8 cellular contexts compared by ENCODE assay signal in the genomic region with DNA sequence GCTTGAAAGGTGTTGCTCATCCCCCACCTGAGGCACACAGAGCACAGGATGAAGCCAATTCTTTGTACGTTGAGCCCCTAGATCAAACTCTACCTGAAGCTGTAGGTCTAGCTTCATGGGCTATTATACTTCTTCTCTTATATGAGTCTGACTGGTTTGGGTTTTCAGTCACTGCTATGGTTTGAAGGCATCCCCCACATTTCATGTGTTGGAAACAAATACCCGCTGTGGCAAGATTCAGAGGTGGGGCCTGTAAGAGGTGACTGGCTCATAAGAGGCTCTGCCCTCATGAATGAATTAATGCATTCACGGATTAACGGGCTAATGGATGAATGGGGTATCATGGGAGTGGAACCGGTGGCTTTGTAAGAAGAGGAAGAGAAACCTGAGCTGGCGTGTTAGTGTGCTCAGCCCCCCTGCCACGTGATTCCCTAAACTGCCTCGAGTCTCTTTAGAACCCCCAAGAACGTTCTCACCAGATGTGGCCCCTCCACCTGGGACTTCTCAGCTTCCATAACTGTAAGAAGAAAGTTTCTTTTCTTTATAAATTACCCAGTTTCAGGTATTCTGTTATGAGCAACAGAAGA. TPM values are rescaled to one million over a fixed set of nuclear protein-coding genes. Genes with fewer than 3 reads are reported as not detected.
DNase-seq lines count a peak whose midpoint lies in the region; ATAC-seq, FAIRE-seq and TF ChIP-seq lines count a peak whose summit lies in the region.

No MANE protein-coding gene starts in this region.

- H3K4me1 ChIP-seq in HepG2 (ENCODE audit: insufficient read depth, low read length) = no peaks in the 10 kb centered on the region
- H3K4me1 ChIP-seq in right lobe of liver = peaks cover 0 to 18% (median 7%) of the 10 kb centered on the region in 4 donors
- H3K4me1 ChIP-seq in vagina = peaks cover 29% of the 10 kb centered on the region
- peaks cover 19 to 86% of the 10 kb centered on the region in 2 donors for H3K4me1 ChIP-seq in left lung

- H3K4me3 ChIP-seq in HepG2 (replicated peaks in 1 of 3; ENCODE audit: insufficient read depth in 1 of 3, low read depth in 2 of 3, low read length in 3 of 3) = no peak overlapping the region
- no peak overlapping the region for H3K4me3 ChIP-seq in right lobe of liver
- H3K4me3 ChIP-seq in vagina = no peak overlapping the region
- no peak overlapping the region for H3K4me3 ChIP-seq in left lung

- CTCF ChIA-PET in HepG2 (lab: Yijun Ruan, JAX; ENCODE audit: low intra/inter-chr PET ratio, low total read pairs) = no interaction called here

- TF ChIP-seq POLR2A in HepG2 (IDR thresholded peaks at IDR 0.05; ENCODE audit: insufficient read depth in 1 of 2, low read depth in 2 of 2, low read length in 2 of 2) (no peak), right lobe of liver (IDR thresholded peaks at IDR 0.05) (no peak), vagina (IDR thresholded peaks at IDR 0.05) (no peak)

- no peaks in the 10 kb centered on the region for H3K36me3 ChIP-seq in HepG2 (replicated peaks in 1 of 2; ENCODE audit: control insufficient read depth in 1 of 2, insufficient read depth in 2 of 2, low read length in 2 of 2)
- no peaks in the 10 kb centered on the region for H3K36me3 ChIP-seq in right lobe of liver
- H3K36me3 ChIP-seq in vagina = no peaks in the 10 kb centered on the region
- H3K36me3 ChIP-seq in left lung = no peaks in the 10 kb centered on the region

- TF ChIP-seq CTCF in HepG2 (CRISPR knock-in tag; IDR thresholded peaks at IDR 0.05) (no peak), right lobe of liver (IDR thresholded peaks at IDR 0.05) (no peak), vagina (IDR thresholded peaks at IDR 0.05) (no peak), left lung (IDR thresholded peaks at IDR 0.05) (no peak)

- no peaks in the 10 kb centered on the region for H3K27me3 Mint-ChIP-seq in activated naive CD8-positive, alpha-beta T cell treated with anti-CD3 and anti-CD28 coated beads, Interleukin-2, amount 10 ng/mL, durations not matched to agents 7 days and 5 days

- H3K79me2 ChIP-seq in HepG2 (ENCODE audit: insufficient read depth, low read length) = no peaks in the 10 kb centered on the region

- H3K27me3 ChIP-seq in HepG2 (ENCODE audit: control insufficient read depth in 1 of 2, insufficient read depth in 2 of 2, low read length in 2 of 2) (peaks cover 9 to 65% of the 10 kb centered on the region in 2 experiments), right lobe of liver (no peaks in the 10 kb centered on the region), vagina (no peaks in the 10 kb centered on the region), left lung (peaks cover 0 to 37% of the 10 kb centered on the region in 2 donors)

- H3K9me3 ChIP-seq in HepG2 (ENCODE audit: low read length) (no peaks in the 10 kb centered on the region), right lobe of liver (no peaks in the 10 kb centered on the region), vagina (no peaks in the 10 kb centered on the region), left lung (no peaks in the 10 kb centered on the region)

- no peak for DNase-seq in HepG2 (ENCODE audit: low spot score)
- no peak for DNase-seq in right lobe of liver
- no peak for DNase-seq in activated naive CD8-positive, alpha-beta T cell treated with anti-CD3 and anti-CD28 coated beads, Interleukin-2, amount 10 ng/mL, durations not matched to agents 7 days and 5 days
- no peak for DNase-seq in vagina (ENCODE audit: extremely low spot score in 2 of 2)
- no peak for DNase-seq in NCI-H2107 (lab: John Stamatoyannopoulos, UW)
- no peak for DNase-seq in left lung
- DNase-seq in EL = no peak

- intact Hi-C loops in HepG2 (cut with micrococcal nuclease; ENCODE audit: unreplicated experiment) = no loop called here
- intact Hi-C loops in right lobe of liver (cut with DNase I) = no loop called here
- intact Hi-C loops in vagina (cut with DNase I) = no loop called here
- intact Hi-C loops in left lung (cut with DNase I) = no loop called here

- H3K9me3 Mint-ChIP-seq in activated naive CD8-positive, alpha-beta T cell treated with anti-CD3 and anti-CD28 coated beads, Interleukin-2, amount 10 ng/mL, durations not matched to agents 7 days and 5 days = no peaks in the 10 kb centered on the region

- H3K4me1 Mint-ChIP-seq in activated naive CD8-positive, alpha-beta T cell treated with anti-CD3 and anti-CD28 coated beads, Interleukin-2, amount 10 ng/mL, durations not matched to agents 7 days and 5 days = peaks cover 52% of the 10 kb centered on the region

- peak overlapping the region; percentile 4 for H3K27ac Mint-ChIP-seq in activated naive CD8-positive, alpha-beta T cell treated with anti-CD3 and anti-CD28 coated beads, Interleukin-2, amount 10 ng/mL, durations not matched to agents 7 days and 5 days

- ATAC-seq in HepG2 (no peak), right lobe of liver (no peak), HG03103 (IDR thresholded peaks at IDR 0.05; ENCODE audit: low read depth, unreplicated experiment) (peak; percentile 48), left lung (no peak)
- no peak for ATAC-seq in activated naive CD8-positive, alpha-beta T cell treated with anti-CD3 and anti-CD28 coated beads, Interleukin-2, amount 10 ng/mL, durations not matched to agents 7 days and 5 days (ENCODE audit: low read depth)

- in situ Hi-C loops in HepG2 (cut with HindIII; ENCODE audit: extremely low pct_ligation_motif_present, low pct_unique_long_range_greater_than_20kb) = no loop called here

- peaks cover 10% of the 10 kb centered on the region for H3K36me3 Mint-ChIP-seq in activated naive CD8-positive, alpha-beta T cell treated with anti-CD3 and anti-CD28 coated beads, Interleukin-2, amount 10 ng/mL, durations not matched to agents 7 days and 5 days

- no peak overlapping the region for H2AFZ ChIP-seq in HepG2 (ENCODE audit: low read length)

- no peak overlapping the region for H3K4me3 Mint-ChIP-seq in activated naive CD8-positive, alpha-beta T cell treated with anti-CD3 and anti-CD28 coated beads, Interleukin-2, amount 10 ng/mL, durations not matched to agents 7 days and 5 days

- POLR2A ChIA-PET in HepG2 (lab: Yijun Ruan, JAX) = no interaction called here
- POLR2A ChIA-PET in activated naive CD8-positive, alpha-beta T cell treated with anti-CD3 and anti-CD28 coated beads, Interleukin-2, amount 10 ng/mL, durations not matched to agents 7 days and 5 days (lab: Charles Lee) = interaction anchor here (0.8 to 1.8 kb wide), 4 partner anchors 10 to 69 kb away, joined by 3 to 6 read pairs (median 4); no protein-coding TSS in a partner anchor

- WGBS in HepG2 (ENCODE audit: low lambda C conversion rate) = 11% methylated on average over 9 of the region's 9 CpGs
- 83% methylated on average over 9 of the region's 9 CpGs for WGBS in right lobe of liver (ENCODE audit: insufficient coverage, low coverage, low lambda C conversion rate, missing lambda C conversion rate)

- no peaks in the 10 kb centered on the region for H4K20me1 ChIP-seq in HepG2 (ENCODE audit: insufficient read depth, low read length)

- no TSS peak for BruUV-seq in HepG2 (replicated peaks; lab: Mats Ljungman, UMichigan)

- H3K4me2 ChIP-seq in HepG2 (ENCODE audit: low read depth, low read length) = no peak overlapping the region

- no peak for FAIRE-seq in HepG2 (lab: Jason Lieb, UNC)

- TF ChIP-seq RAD21 in HepG2 (CRISPR knock-in tag; IDR thresholded peaks at IDR 0.05) = no peak

- H3K9ac ChIP-seq in HepG2 (ENCODE audit: insufficient read depth, low read depth, low read length) = no peak overlapping the region

- H3K27ac ChIP-seq in HepG2 (ENCODE audit: extremely low read length, insufficient read depth, low read length) (no peak overlapping the region), right lobe of liver (no peak overlapping the region), vagina (peak overlapping the region; percentile 45), left lung (peak overlapping the region in 1 of 2 donors; percentile 76)

- TF ChIP-seq EP300 in HepG2 (IDR thresholded peaks at IDR 0.05; ENCODE audit: low read depth in 2 of 2, low read length in 2 of 2) (no peak), HepG2 (CRISPR knock-in tag; IDR thresholded peaks at IDR 0.05; ENCODE audit: borderline replicate concordance) (no peak)

TF ChIP-seq in HepG2, 621 proteins besides CTCF, POLR2A, EP300 and RAD21 (continues in another document):
- TF ChIP-seq ZNF329 (CRISPR knock-in tag; IDR thresholded peaks at IDR 0.05; ENCODE audit: low read depth) = peak; percentile 96
- TF ChIP-seq HDAC1 (CRISPR knock-in tag; IDR thresholded peaks at IDR 0.05) = no peak
- TF ChIP-seq KLF13 (CRISPR knock-in tag; IDR thresholded peaks at IDR 0.05) = no peak

RNA-seq across cellular contexts. Expression of a gene that starts 39.2 kb away (rescaled TPM):
- total RNA-seq in HepG2 (2016; rRNA removed; fragmentation: Illumina TruSeq; extraction: Trizol) (0.02 and 0.06 TPM in 2 replicates), right lobe of liver (10 to 100 TPM in 2 of 6 experiments, 1 to 10 TPM in 4; 4.4 to 11.1 (median 8.7) TPM), vagina (17.7 TPM), left lung (100 to 1,000 TPM in 1 of 2 donors, 10 to 100 TPM in 1; 40.6 to 111 TPM)
- under 0.01 TPM in 1 of 2 replicates, not detected in the other for total RNA-seq in HepG2 (2016; cell fraction: cytosol; rRNA removed; fragmentation: Illumina TruSeq; extraction: Trizol; ENCODE audit: low read depth)
- total RNA-seq in HepG2 (2016; cell fraction: insoluble cytoplasmic fraction; rRNA removed; fragmentation: Illumina TruSeq; extraction: Trizol) = 0.02 TPM in 1 of 2 replicates, not detected in the other
- 0.03 and 0.56 TPM in 2 replicates for total RNA-seq in HepG2 (2016; cell fraction: membrane; rRNA removed; fragmentation: Illumina TruSeq; extraction: Trizol)
- not detected in 2 replicates for total RNA-seq in HepG2 (2016; cell fraction: nucleus; rRNA removed; fragmentation: Illumina TruSeq; extraction: Trizol)
- polyA plus RNA-seq in HepG2 (2011; rRNA removed) = 0.04 and 0.05 TPM in 2 replicates
- 0.03 and 0.07 TPM in 2 replicates for polyA plus RNA-seq in HepG2 (2011; cell fraction: cytosol; rRNA removed)
- 0.17 and 0.19 TPM in 2 replicates for polyA plus RNA-seq in HepG2 (2011; cell fraction: nucleus; rRNA removed)
- polyA plus RNA-seq in HepG2 (2012) = 0.03 and 0.05 TPM in 2 replicates
- polyA plus RNA-seq in HepG2 (2016; cell fraction: cytosol; fragmentation: Illumina TruSeq; extraction: Trizol; ENCODE audit: low read depth) = 0.02 TPM in 1 of 2 replicates, not detected in the other
- not detected in 2 replicates for polyA plus RNA-seq in HepG2 (2016; cell fraction: insoluble cytoplasmic fraction; fragmentation: Illumina TruSeq; extraction: Trizol; ENCODE audit: low read depth)
- polyA plus RNA-seq in HepG2 (2016; cell fraction: membrane; fragmentation: Illumina TruSeq; extraction: Trizol; ENCODE audit: low read depth) = not detected in 2 replicates
- not detected in 2 replicates for polyA plus RNA-seq in HepG2 (2016; cell fraction: nucleus; fragmentation: Illumina TruSeq; extraction: Trizol; ENCODE audit: insufficient read depth, low read depth)
- 0.08 and 15.2 TPM in 2 replicates for polyA minus RNA-seq in HepG2 (2011; rRNA and poly(A)+ RNA removed; ENCODE audit: low replicate concordance)
- 0.20 and 0.44 TPM in 2 replicates for polyA minus RNA-seq in HepG2 (2011; cell fraction: cytosol; rRNA and poly(A)+ RNA removed)
- polyA minus RNA-seq in HepG2 (2011; cell fraction: nucleus; rRNA and poly(A)+ RNA removed) = 0.12 and 0.13 TPM in 2 replicates
- 100 to 1,000 TPM; 142 to 147 TPM for total RNA-seq in activated naive CD8-positive, alpha-beta T cell treated with anti-CD3 and anti-CD28 coated beads, Interleukin-2, amount 10 ng/mL, durations not matched to agents 7 days and 5 days
